In the genomic region with DNA sequence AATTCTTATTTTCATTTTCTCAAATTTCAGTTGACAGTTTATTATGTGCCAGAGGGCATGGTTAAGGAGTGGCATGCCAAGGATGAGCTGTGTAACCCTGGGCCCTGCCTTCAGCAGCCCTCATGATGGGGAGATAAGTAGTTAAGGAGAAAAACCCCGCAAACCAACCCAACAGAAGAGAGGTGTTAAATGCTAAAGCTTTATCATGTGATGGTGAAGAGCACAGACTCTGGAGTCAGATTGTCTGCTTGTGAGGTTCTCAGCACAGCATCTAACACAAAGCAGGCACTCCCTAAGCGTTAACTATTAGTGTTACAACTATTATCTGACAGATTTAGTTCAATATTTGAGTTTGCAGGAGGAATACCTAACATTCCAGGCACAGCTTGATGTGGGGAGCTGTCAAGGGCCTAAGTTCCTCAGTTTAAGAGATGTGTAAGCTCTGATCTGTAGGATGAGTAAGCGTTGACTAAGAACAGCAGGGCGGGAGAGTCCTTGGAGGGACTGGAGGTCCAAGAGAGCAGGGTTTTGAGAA, we compare ENCODE assay signal across 8 cellular contexts. TPM values are rescaled to one million over a fixed set of nuclear protein-coding genes. Genes with fewer than 3 reads are reported as not detected.
DNase-seq lines count a peak whose midpoint lies in the region; ATAC-seq and TF ChIP-seq lines count a peak whose summit lies in the region.

No MANE protein-coding gene starts in this region.

- WGBS in suprapubic skin = 64% methylated on average over 4 of the region's 4 CpGs

- no peak for TF ChIP-seq EP300 in suprapubic skin (IDR thresholded peaks at IDR 0.05)

- H3K9me3 ChIP-seq in suprapubic skin = no peaks in the 10 kb centered on the region
- no peaks in the 10 kb centered on the region for H3K9me3 ChIP-seq in ascending aorta

- intact Hi-C loops in ascending aorta (cut with DNase I) = no loop called here

- no peaks in the 10 kb centered on the region for H3K36me3 ChIP-seq in suprapubic skin
- H3K36me3 ChIP-seq in ascending aorta = no peaks in the 10 kb centered on the region

- DNase-seq in GM04503 (ENCODE audit: low read depth) (peak; percentile 81), OCI-M1 (lab: John Stamatoyannopoulos, UW) (peak; percentile 89), epithelial cell of prostate (ENCODE audit: low read depth, low spot score) (peak; percentile 37), putamen (ENCODE audit: low spot score) (peak; percentile 18), suprapubic skin (ENCODE audit: low spot score in 2 of 2) (no peak), ascending aorta (ENCODE audit: low spot score in 2 of 2) (no peak), NCI-H146 (lab: John Stamatoyannopoulos, UW) (no peak)

- H3K27ac ChIP-seq in epithelial cell of prostate = peak overlapping the region; percentile 44
- no peak overlapping the region for H3K27ac ChIP-seq in suprapubic skin
- no peak overlapping the region for H3K27ac ChIP-seq in ascending aorta

- TF ChIP-seq CTCF in suprapubic skin (IDR thresholded peaks at IDR 0.05) (no peak), ascending aorta (IDR thresholded peaks at IDR 0.05) (no peak)

- TF ChIP-seq POLR2A in suprapubic skin (IDR thresholded peaks at IDR 0.05) = no peak

- H3K4me3 ChIP-seq in suprapubic skin (no peak overlapping the region), ascending aorta (no peak overlapping the region)

- no peaks in the 10 kb centered on the region for H3K27me3 ChIP-seq in suprapubic skin
- no peaks in the 10 kb centered on the region for H3K27me3 ChIP-seq in ascending aorta

- no peak for ATAC-seq in GM19463 (IDR thresholded peaks at IDR 0.05; ENCODE audit: unreplicated experiment)

- peaks cover 8% of the 10 kb centered on the region for H3K4me1 ChIP-seq in suprapubic skin
- H3K4me1 ChIP-seq in ascending aorta = no peaks in the 10 kb centered on the region

RNA-seq across cellular contexts. Expression of gene STAM, which starts 29.6 kb away (rescaled TPM):
- 10 to 100 TPM; 19.4 to 28.6 (median 22.8) TPM for total RNA-seq in suprapubic skin
- 1.5 TPM for total RNA-seq in ascending aorta

RNA-seq across cellular contexts. Expression of gene HACD1, which starts 56.4 kb away (rescaled TPM):
- total RNA-seq in suprapubic skin (10 to 100 TPM in 1 of 4 donors, 1 to 10 TPM in 2, under 1 TPM in 1; 0.53 to 11.5 (median 3.7) TPM), ascending aorta (41.6 TPM)

Comparison
In these comparisons a context has a peak if more than half of its experiments do, and no peak if none do; other contexts are left out.
1. DNase-seq: peak in GM04503 (single experiment), OCI-M1 (single experiment), epithelial cell of prostate (single experiment) and putamen (single experiment); none in suprapubic skin (0 of 2), ascending aorta (0 of 2) and NCI-H146 (single experiment).